ENCODE assay signal across 17 cellular contexts in genomic region chr2:37698931-37699481, GRCh38. TPM values are rescaled to one million over a fixed set of nuclear protein-coding genes. Genes with fewer than 3 reads are reported as not detected.
DNase-seq lines count a peak whose midpoint lies in the region; ATAC-seq lines count a peak whose summit lies in the region.
"Had no signal": no experiment of that assay in that cellular context is flagged by ENCODE, and none has a peak within 500 bp of the region (broad histone marks: within the 10 kb centered on the region; RNA-seq: fewer than 3 reads in every experiment).

No MANE protein-coding gene starts in this region.

- H2AFZ ChIP-seq in trophoblast cell (ENCODE audit: insufficient read depth, low read length, poor library complexity), result peak overlapping the region; percentile 41

- peak overlapping the region; percentile 95 for H3K18ac ChIP-seq in trophoblast cell (ENCODE audit: low read length)

- H3K27me3 ChIP-seq in SJSA1 (replicated peaks) (no peaks in the 10 kb centered on the region), trophoblast cell (ENCODE audit: insufficient read depth, low read length) (no peaks in the 10 kb centered on the region)
- H3K27me3 ChIP-seq: heart right ventricle had no signal

- H4K12ac ChIP-seq in trophoblast cell (ENCODE audit: low read depth, low read length), result no peak overlapping the region

- peaks cover 23% of the 10 kb centered on the region for H3K4me1 ChIP-seq in SJSA1 (replicated peaks)
- H3K4me1 ChIP-seq in trophoblast cell (ENCODE audit: control insufficient read depth in 1 of 2, insufficient read depth in 2 of 2, low read length in 2 of 2), result peaks cover 4% of the 10 kb centered on the region in 2 experiments
- H3K4me1 ChIP-seq: heart right ventricle, psoas muscle had no signal

- H3K27ac ChIP-seq in SJSA1 (peak overlapping the region; percentile 88), trophoblast cell (ENCODE audit: low read depth, low read length) (peak overlapping the region; percentile 40)
- H3K27ac ChIP-seq: heart right ventricle, psoas muscle had no signal

- no peak overlapping the region for H3K23ac ChIP-seq in trophoblast cell (ENCODE audit: low read length)

- no peak overlapping the region for H3K9ac ChIP-seq in trophoblast cell (ENCODE audit: low read length)

- H3K4me2 ChIP-seq in trophoblast cell (ENCODE audit: low read length), result no peak overlapping the region

- peak overlapping the region; percentile 44 for H2AK5ac ChIP-seq in trophoblast cell (ENCODE audit: low read length)

- H4K91ac ChIP-seq in trophoblast cell (ENCODE audit: low read depth, low read length), result peak overlapping the region; percentile 55

- H2BK5ac ChIP-seq in trophoblast cell (ENCODE audit: low read depth, low read length, poor library complexity), result peak overlapping the region; percentile 69

- H3K79me1 ChIP-seq in trophoblast cell (ENCODE audit: low read length), result peaks cover 12% of the 10 kb centered on the region

- no CpG with 5 or more reads among the region's 2 CpGs for WGBS in trophoblast cell (ENCODE audit: extremely low coverage, insufficient coverage, insufficient read length)

- peaks cover 2% of the 10 kb centered on the region for H3K79me2 ChIP-seq in trophoblast cell (ENCODE audit: control insufficient read depth, insufficient read depth, low read length, poor library complexity)

- H3K36me3 ChIP-seq in SJSA1 (peaks cover 2% of the 10 kb centered on the region; the same call in 1 of the 2 replicates), trophoblast cell (ENCODE audit: control insufficient read depth in 1 of 2, insufficient read depth in 2 of 2, low read length in 2 of 2) (no peaks in the 10 kb centered on the region)
- H3K36me3 ChIP-seq: heart right ventricle had no signal

- H3K4me3 ChIP-seq in SJSA1 (no peak overlapping the region), trophoblast cell (ENCODE audit: low read depth, low read length) (no peak overlapping the region)
- H3K4me3 ChIP-seq: heart right ventricle, psoas muscle had no signal

- H3K9me3 ChIP-seq in SJSA1 (replicated peaks) (no peaks in the 10 kb centered on the region), trophoblast cell (ENCODE audit: insufficient read depth, low read depth, low read length) (no peaks in the 10 kb centered on the region)
- H3K9me3 ChIP-seq: psoas muscle had no signal

- DNase-seq in HCEC 1CT, result peak; percentile 64
- DNase-seq in SJSA1 (ENCODE audit: low read depth in 1 of 2, low spot score in 2 of 2), result peak; percentile 57 to 75
- DNase-seq in fibroblast of peridontal ligament (ENCODE audit: extremely low read depth), result peak; percentile 26
- DNase-seq in trophoblast cell, result peak; percentile 54 to 86
- no peak for DNase-seq in iPS-NIHi7 (ENCODE audit: extremely low spot score)
- no peak for DNase-seq in activated CD4-positive, alpha-beta T cell treated with anti-CD3 and anti-CD28 coated beads for 4 hours
- no peak for DNase-seq in amniotic stem cell (lab: John Stamatoyannopoulos, UW)
- DNase-seq: activated CD4-positive, alpha-beta T cell treated with anti-CD3 and anti-CD28 coated beads, Interleukin-2, amount 10 ng/mL, durations not matched to agents 24 days and 14 days; activated T-cell treated with anti-CD3 and anti-CD28 coated beads, Interleukin-2, amount 50 U/mL, for 1 hour; heart right ventricle; left cardiac atrium; NCI-H2029 treated with DMSO at 0.1 percent for 48 hours; NCI-H526; psoas muscle; Right ventricle myocardium superior; stimulated activated CD4-positive, alpha-beta T cell treated with anti-CD3 and anti-CD28 coated beads, Interleukin-15, amount 100 ng/mL, for 24 hours had no signal

- H3K14ac ChIP-seq in trophoblast cell (ENCODE audit: low read length), result peak overlapping the region; percentile 85

- no peak for ATAC-seq in HG02973 (IDR thresholded peaks at IDR 0.05; ENCODE audit: unreplicated experiment)
- ATAC-seq: left cardiac atrium, psoas muscle had no signal

- peak overlapping the region; percentile 70 for H4K8ac ChIP-seq in trophoblast cell (ENCODE audit: low read depth, low read length)

- H2BK12ac ChIP-seq in trophoblast cell (ENCODE audit: low read length), result peak overlapping the region; percentile 98

- H3K4ac ChIP-seq in trophoblast cell (ENCODE audit: low read depth, low read length), result peak overlapping the region; percentile 46

- peak overlapping the region; percentile 86 for H2BK120ac ChIP-seq in trophoblast cell (ENCODE audit: insufficient read depth, low read length, poor library complexity)

RNA-seq across cellular contexts. Expression of gene CDC42EP3, which starts 27.6 kb away (rescaled TPM):
- 33.6 and 50.8 TPM in 2 replicates for total RNA-seq in SJSA1 (2014; rRNA removed; shearing (Covaris generic))
- polyA plus RNA-seq in trophoblast cell (2013), result 60.8 TPM in 2 replicates

Comparison
In these comparisons a context has a peak if more than half of its experiments do, and no peak if none do; other contexts are left out.
1. DNase-seq: peak in HCEC 1CT (single experiment), SJSA1 (2 of 2), fibroblast of peridontal ligament (single experiment) and trophoblast cell (2 of 2); none in iPS-NIHi7 (single experiment), activated CD4-positive, alpha-beta T cell treated with anti-CD3 and anti-CD28 coated beads for 4 hours (0 of 2) and amniotic stem cell (single experiment).